In genomic region chr1:3774503-3775247, GRCh38 we compare ENCODE assay signal across 10 cellular contexts. TPM values are rescaled to one million over a fixed set of nuclear protein-coding genes. Genes with fewer than 3 reads are reported as not detected.
DNase-seq lines count a peak whose midpoint lies in the region; ATAC-seq and TF ChIP-seq lines count a peak whose summit lies in the region.
"Had no signal": no experiment of that assay in that cellular context is flagged by ENCODE, and none has a peak within 500 bp of the region (broad histone marks: within the 10 kb centered on the region; RNA-seq: fewer than 3 reads in every experiment).

No MANE protein-coding gene starts in this region.

- no peak overlapping the region for H3K9ac ChIP-seq in mesenchymal stem cell (ENCODE audit: low read length)

- ATAC-seq in HG02938 (IDR thresholded peaks at IDR 0.05; ENCODE audit: unreplicated experiment) = no peak
- ATAC-seq in GM21526 (IDR thresholded peaks at IDR 0.05; ENCODE audit: low FRiP score, unreplicated experiment) = no peak

- H2BK5ac ChIP-seq in mesenchymal stem cell (ENCODE audit: low read depth, low read length, poor library complexity, severe bottlenecking) = no peak overlapping the region

- CTCF ChIA-PET in CD8-positive, alpha-beta memory T cell (lab: Charles Lee) = interaction anchor here (0.7 to 2.0 kb wide), 3 partner anchors 11 to 27 kb away, joined by 3 to 8 read pairs (median 5); no protein-coding TSS in a partner anchor

- H3K4me1 Mint-ChIP-seq in CD8-positive, alpha-beta memory T cell = peaks cover 0 to 22% (median 7%) of the 10 kb centered on the region in 3 donors

- peak overlapping the region; percentile 40 to 69 for H3K18ac ChIP-seq in mesenchymal stem cell (ENCODE audit: low read depth in 1 of 2, low read length in 2 of 2)

- no peak overlapping the region for H3K23ac ChIP-seq in mesenchymal stem cell (ENCODE audit: low read length in 2 of 2)

- WGBS in mesenchymal stem cell = 77% methylated on average over 11 of the region's 19 CpGs

- no peak overlapping the region for H2AK5ac ChIP-seq in mesenchymal stem cell (ENCODE audit: low read length, severe bottlenecking)

- peaks cover 0 to 12% (median under 1%) of the 10 kb centered on the region in 3 donors for H3K36me3 Mint-ChIP-seq in CD8-positive, alpha-beta memory T cell

- H3K27ac ChIP-seq in CD8-positive, alpha-beta memory T cell (ENCODE audit: low read depth, low read length) = peak overlapping the region; percentile 73
- H3K27ac ChIP-seq in VCaP (peak overlapping the region; percentile 80; the same call in 1 of the 2 replicates), mesenchymal stem cell (ENCODE audit: low read length, poor library complexity, severe bottlenecking) (no peak overlapping the region)
- H3K27ac ChIP-seq: C4-2B had no signal

- no peaks in the 10 kb centered on the region for H3K36me3 ChIP-seq in CD8-positive, alpha-beta memory T cell (ENCODE audit: insufficient read depth, low read length)
- H3K36me3 ChIP-seq in mesenchymal stem cell (ENCODE audit: control insufficient read depth in 1 of 2, insufficient read depth in 2 of 2, low read depth in 1 of 2, low read length in 2 of 2) = peaks cover 15 to 27% of the 10 kb centered on the region in 2 experiments

- no peaks in the 10 kb centered on the region for H3K27me3 ChIP-seq in CD8-positive, alpha-beta memory T cell (ENCODE audit: insufficient read depth, low read length, poor library complexity, severe bottlenecking)
- H3K27me3 ChIP-seq in mesenchymal stem cell (ENCODE audit: control insufficient read depth in 1 of 2, insufficient read depth in 1 of 2, low read length in 2 of 2) = peaks cover 8 to 25% of the 10 kb centered on the region in 2 experiments

- no peak overlapping the region for H3K27ac Mint-ChIP-seq in CD8-positive, alpha-beta memory T cell

- TF ChIP-seq CTCF in VCaP (conservative IDR thresholded peaks at IDR 0.05) = no peak

- H2BK12ac ChIP-seq in mesenchymal stem cell (ENCODE audit: low read length in 2 of 2) = peak overlapping the region in 1 of 2 experiments; percentile 8

- H3K79me1 ChIP-seq in mesenchymal stem cell (replicated peaks; ENCODE audit: low read length, poor library complexity, severe bottlenecking) = peaks cover 15% of the 10 kb centered on the region

- H3K4me2 ChIP-seq in mesenchymal stem cell (ENCODE audit: low read length, poor library complexity, severe bottlenecking) = no peak overlapping the region

- no peaks in the 10 kb centered on the region for H3K27me3 Mint-ChIP-seq in CD8-positive, alpha-beta memory T cell

- no peaks in the 10 kb centered on the region for H3K9me3 Mint-ChIP-seq in CD8-positive, alpha-beta memory T cell
- H3K9me3 Mint-ChIP-seq: brain had no signal

- peak overlapping the region; percentile 62 for H4K8ac ChIP-seq in mesenchymal stem cell (ENCODE audit: low read length)

- no peak overlapping the region for H3K14ac ChIP-seq in mesenchymal stem cell (ENCODE audit: low read length in 2 of 2)

- no peak overlapping the region for H3K4me3 Mint-ChIP-seq in CD8-positive, alpha-beta memory T cell

- peaks cover 12% of the 10 kb centered on the region for H3K4me1 ChIP-seq in CD8-positive, alpha-beta memory T cell (ENCODE audit: insufficient read depth, low read length)
- peaks cover 66% of the 10 kb centered on the region for H3K4me1 ChIP-seq in mesenchymal stem cell (ENCODE audit: control insufficient read depth, insufficient read depth, low read depth, low read length)

- H3K4me3 ChIP-seq in CD8-positive, alpha-beta memory T cell (ENCODE audit: low read length) = no peak overlapping the region
- H3K4me3 ChIP-seq in mesenchymal stem cell (ENCODE audit: insufficient read depth in 1 of 2, low read depth in 1 of 2, low read length in 2 of 2) = no peak overlapping the region

- H2AFZ ChIP-seq in mesenchymal stem cell (ENCODE audit: low read depth, low read length) = no peak overlapping the region

- H2BK15ac ChIP-seq in mesenchymal stem cell (ENCODE audit: low read depth, poor library complexity, severe bottlenecking) = peak overlapping the region; percentile 48

- H3K4ac ChIP-seq in mesenchymal stem cell (ENCODE audit: low read depth in 1 of 2, low read length in 2 of 2) = no peak overlapping the region

- peak in 1 of 5 donors; percentile 48 for DNase-seq in CD8-positive, alpha-beta memory T cell
- DNase-seq in mesenchymal stem cell (peak; percentile 16), NOMO-1 treated with DMSO at 0.1 percent for 48 hours (lab: John Stamatoyannopoulos, UW; ENCODE audit: unreplicated experiment) (no peak)

- peak overlapping the region; percentile 67 for H4K91ac ChIP-seq in mesenchymal stem cell (ENCODE audit: low read length)

- H3K9me3 ChIP-seq in CD8-positive, alpha-beta memory T cell (ENCODE audit: low read length) = no peaks in the 10 kb centered on the region
- H3K9me3 ChIP-seq in mesenchymal stem cell (ENCODE audit: control insufficient read depth, low read length) = no peaks in the 10 kb centered on the region

- no peak overlapping the region for H2BK120ac ChIP-seq in mesenchymal stem cell (ENCODE audit: low read depth, low read length)

- POLR2A ChIA-PET in CD8-positive, alpha-beta memory T cell (lab: Charles Lee) = no interaction called here

RNA-seq across cellular contexts. Expression of gene SMIM1, which starts 2.1 kb away (rescaled TPM):
- total RNA-seq in CD8-positive, alpha-beta memory T cell = 1 to 10 TPM in 1 of 2 experiments, under 1 TPM in 1; 0.80 to 1.6 TPM
- 1.1 TPM for polyA plus RNA-seq in CD8-positive, alpha-beta memory T cell
- polyA plus RNA-seq in mesenchymal stem cell (2013, experiment 1 of 2) = 13.1 TPM
- 13.9 TPM for polyA plus RNA-seq in mesenchymal stem cell (2013, experiment 2 of 2)
- total RNA-seq: H4 had no signal

RNA-seq across cellular contexts. Expression of gene LRRC47, which starts 21.6 kb away (rescaled TPM):
- 10 to 100 TPM; 42.6 to 50.5 TPM for total RNA-seq in CD8-positive, alpha-beta memory T cell
- polyA plus RNA-seq in CD8-positive, alpha-beta memory T cell = 36.9 TPM
- polyA plus RNA-seq in mesenchymal stem cell (2013, experiment 1 of 2) = 17.1 TPM
- polyA plus RNA-seq in mesenchymal stem cell (2013, experiment 2 of 2) = 18.0 TPM

RNA-seq across cellular contexts. Expression of gene CCDC27, which starts 22.4 kb away (rescaled TPM):
- not detected for total RNA-seq in CD8-positive, alpha-beta memory T cell
- polyA plus RNA-seq in CD8-positive, alpha-beta memory T cell = not detected
- not detected for polyA plus RNA-seq in mesenchymal stem cell (2013, experiment 1 of 2)
- not detected for polyA plus RNA-seq in mesenchymal stem cell (2013, experiment 2 of 2)
- total RNA-seq: epithelial cell of proximal tubule, H4 had no signal
